ENCODE assay signal across 16 cellular contexts in the genomic region with DNA sequence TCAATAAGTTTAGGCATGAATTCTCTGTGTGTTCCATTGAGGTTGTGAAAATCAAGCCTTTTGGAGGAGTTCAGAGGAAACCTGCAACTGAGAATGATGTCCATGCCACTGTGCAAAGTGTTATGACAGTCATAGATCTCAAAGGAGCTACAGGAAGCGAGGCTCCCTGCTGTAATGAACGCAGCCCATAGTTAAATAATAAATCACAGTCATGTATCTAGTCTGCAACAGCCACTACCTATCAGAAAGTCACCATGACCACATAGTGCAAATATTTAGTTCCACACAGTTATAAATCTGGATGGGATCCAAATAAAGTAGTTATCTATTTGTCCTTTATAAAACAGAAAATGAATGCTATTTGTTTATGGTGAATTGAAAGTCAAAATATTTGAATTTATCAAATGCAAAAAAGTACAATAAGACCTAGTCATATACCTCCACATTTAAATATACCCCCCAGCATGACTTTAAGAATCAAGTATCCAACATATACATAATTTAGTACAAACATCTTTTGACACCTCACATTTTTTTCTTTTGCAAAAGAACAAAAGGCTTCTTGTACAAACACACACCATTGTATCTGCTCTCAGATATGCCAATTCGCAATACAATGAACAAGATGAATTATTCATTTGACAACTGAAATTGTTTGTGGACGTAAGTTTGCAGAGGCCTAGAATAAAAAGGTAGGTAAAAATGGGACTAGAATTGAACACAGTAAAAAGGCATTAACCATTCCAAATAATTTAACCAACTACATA.
A peak's percentile ranks its signal among the peaks of the same experiment; 100 is the strongest.
DNase-seq lines count a peak whose midpoint lies in the region; ATAC-seq, FAIRE-seq and TF ChIP-seq lines count a peak whose summit lies in the region.
"Had no signal": no experiment of that assay in that cellular context is flagged by ENCODE, and none has a peak within 500 bp of the region (broad histone marks: within the 10 kb centered on the region; RNA-seq: fewer than 3 reads in every experiment).

No MANE protein-coding gene starts in this region.

- DNase-seq in DMS153 treated with DMSO at 0.1 percent for 48 hours (lab: John Stamatoyannopoulos, UW; ENCODE audit: unreplicated experiment): peak; percentile 51
- DNase-seq in NCI-H146 (lab: John Stamatoyannopoulos, UW): peak; percentile 93
- DNase-seq in GM12878 (ENCODE audit: low read depth, low spot score): no peak
- DNase-seq in lung microvascular endothelial cell (ENCODE audit: low read depth in 2 of 2): peak; percentile 2 to 51
- DNase-seq in activated CD4-positive, alpha-beta T cell treated with anti-CD3 and anti-CD28 coated beads, Interleukin-2, amount 50 U/mL, for 1 hour: no peak
- no peak for DNase-seq in LoVo (ENCODE audit: low spot score)
- DNase-seq: activated CD4-positive, alpha-beta T cell treated with anti-CD3 and anti-CD28 coated beads for 1 hour; amygdala; effector memory CD8-positive, alpha-beta T cell had no signal

- no peak for FAIRE-seq in GM12878 (lab: Jason Lieb, UNC)
- FAIRE-seq: GM18507 had no signal

- H3K4me1 ChIP-seq in GM12878 (ENCODE audit: control insufficient read depth, insufficient read depth, low read length): no peaks in the 10 kb centered on the region

- TF ChIP-seq EP300 in GM12878 (IDR thresholded peaks at IDR 0.05; ENCODE audit: borderline replicate concordance in 1 of 2, control insufficient read depth in 1 of 2, low read depth in 2 of 2, low read length in 2 of 2): no peak

- POLR2A ChIA-PET in GM12878 (lab: Charles Lee): interaction anchor here (0.9 kb wide), 1 partner anchor 72 kb away, joined by 3 read pairs; no protein-coding TSS in a partner anchor

- H4K20me1 ChIP-seq in GM12878 (ENCODE audit: control insufficient read depth, insufficient read depth): no peaks in the 10 kb centered on the region

- no peak overlapping the region for H3K4me2 ChIP-seq in GM12878 (ENCODE audit: control insufficient read depth, insufficient read depth)

- CTCF ChIA-PET in GM12878 (lab: Yijun Ruan, JAX): interaction anchor here (0.9 to 1.4 kb wide), 2 partner anchors 19 to 40 kb away, joined by 3 to 4 read pairs; no protein-coding TSS in a partner anchor

- SMC1A ChIA-PET in GM12878 (lab: Charles Lee; ENCODE audit: uncharacterized antibody, unreplicated experiment): interaction anchor here (1.8 to 2.0 kb wide), 3 partner anchors 19 to 58 kb away, joined by 4 to 8 read pairs (median 4); no protein-coding TSS in a partner anchor

- no peaks in the 10 kb centered on the region for H3K36me3 ChIP-seq in GM12878 (ENCODE audit: control insufficient read depth in 2 of 2, insufficient read depth in 2 of 2, low read length in 1 of 2)

- RAD21 ChIA-PET in GM12878 (lab: Charles Lee; ENCODE audit: unreplicated experiment): interaction anchor here (1.4 kb wide), 1 partner anchor 50 kb away, joined by 3 read pairs; no protein-coding TSS in a partner anchor

- 9% methylated on average over 4 of the region's 4 CpGs for WGBS in GM12878 (ENCODE audit: insufficient coverage, insufficient replicate concordance, low lambda C conversion rate, missing lambda C conversion rate)

- no peak overlapping the region for H2AFZ ChIP-seq in GM12878 (ENCODE audit: control insufficient read depth, low read depth, low read length)

- TF ChIP-seq CTCF in GM12878 (IDR thresholded peaks at IDR 0.05 in 2 of 3, conservative IDR thresholded peaks at IDR 0.05 in 1 of 3; ENCODE audit: control insufficient read depth in 2 of 3, extremely low read depth in 1 of 3, insufficient read depth in 1 of 3, low read depth in 3 of 3, low read length in 3 of 3): no peak

- no peaks in the 10 kb centered on the region for H3K9me3 ChIP-seq in GM12878 (replicated peaks; ENCODE audit: control insufficient read depth, insufficient read depth, low read length)

- no peak for TF ChIP-seq POLR2A in GM12878 (IDR thresholded peaks at IDR 0.05; ENCODE audit: low read depth, low read length)

- in situ Hi-C loops in GM12878 (cut with MboI): no loop called here

- H3K4me3 ChIP-seq in GM12878: no peak overlapping the region
- H3K4me3 ChIP-seq: skin epidermis had no signal

- no peak overlapping the region for H3K9ac ChIP-seq in GM12878 (ENCODE audit: control insufficient read depth, insufficient read depth, low read length)

- H3K79me2 ChIP-seq in GM12878 (ENCODE audit: control insufficient read depth, insufficient read depth, low read length): no peaks in the 10 kb centered on the region

- H3K27me3 ChIP-seq in GM12878 (replicated peaks in 1 of 2; ENCODE audit: control insufficient read depth in 2 of 2, insufficient read depth in 2 of 2, low read length in 1 of 2): no peaks in the 10 kb centered on the region

- TF ChIP-seq RAD21 in GM12878 (IDR thresholded peaks at IDR 0.05; ENCODE audit: insufficient read depth, low read depth, low read length): no peak

- H3K27ac ChIP-seq in GM12878 (ENCODE audit: control insufficient read depth, insufficient read depth): no peak overlapping the region
- H3K27ac ChIP-seq: C4-2B, skin epidermis had no signal

- ATAC-seq in GM12878 (peak; percentile 69), HG03457 (IDR thresholded peaks at IDR 0.05; ENCODE audit: unreplicated experiment) (no peak), HG02852 (IDR thresholded peaks at IDR 0.05; ENCODE audit: unreplicated experiment) (no peak)
- ATAC-seq: effector memory CD8-positive, alpha-beta T cell; HCT116; left lobe of liver had no signal

- no TSS peak for BruUV-seq in GM12878 (replicated peaks; lab: Mats Ljungman, UMichigan)

- intact Hi-C loops in GM12878 (cut with micrococcal nuclease; ENCODE audit: unreplicated experiment): no loop called here

TF ChIP-seq in GM12878, 131 proteins besides CTCF, POLR2A, EP300 and RAD21:
- TF ChIP-seq CEBPB (IDR thresholded peaks at IDR 0.05; ENCODE audit: borderline replicate concordance in 1 of 2, low read depth in 2 of 2, low read length in 2 of 2) (no peak), NRF1 (conservative IDR thresholded peaks at IDR 0.05; ENCODE audit: low read depth, low read length) (no peak), DPF2 (IDR thresholded peaks at IDR 0.05) (no peak), EED (IDR thresholded peaks at IDR 0.05; ENCODE audit: low read depth) (no peak), RFX5 (IDR thresholded peaks at IDR 0.05; ENCODE audit: low read depth, low read length) (no peak), MYC (IDR thresholded peaks at IDR 0.05; ENCODE audit: insufficient read depth, insufficient read length, insufficient replicate concordance, low read length, severe bottlenecking) (no peak), CBFB (IDR thresholded peaks at IDR 0.05; ENCODE audit: low read depth) (no peak), EZH2 (IDR thresholded peaks at IDR 0.05; ENCODE audit: borderline replicate concordance, control insufficient read depth, low read depth, low read length) (no peak), POLR2AphosphoS2 (IDR thresholded peaks at IDR 0.05; ENCODE audit: low read depth, low read length) (no peak), KAT2A (conservative IDR thresholded peaks at IDR 0.05; ENCODE audit: control insufficient read depth, low read depth, low read length) (no peak)
- TF ChIP-seq, protein P1, sequence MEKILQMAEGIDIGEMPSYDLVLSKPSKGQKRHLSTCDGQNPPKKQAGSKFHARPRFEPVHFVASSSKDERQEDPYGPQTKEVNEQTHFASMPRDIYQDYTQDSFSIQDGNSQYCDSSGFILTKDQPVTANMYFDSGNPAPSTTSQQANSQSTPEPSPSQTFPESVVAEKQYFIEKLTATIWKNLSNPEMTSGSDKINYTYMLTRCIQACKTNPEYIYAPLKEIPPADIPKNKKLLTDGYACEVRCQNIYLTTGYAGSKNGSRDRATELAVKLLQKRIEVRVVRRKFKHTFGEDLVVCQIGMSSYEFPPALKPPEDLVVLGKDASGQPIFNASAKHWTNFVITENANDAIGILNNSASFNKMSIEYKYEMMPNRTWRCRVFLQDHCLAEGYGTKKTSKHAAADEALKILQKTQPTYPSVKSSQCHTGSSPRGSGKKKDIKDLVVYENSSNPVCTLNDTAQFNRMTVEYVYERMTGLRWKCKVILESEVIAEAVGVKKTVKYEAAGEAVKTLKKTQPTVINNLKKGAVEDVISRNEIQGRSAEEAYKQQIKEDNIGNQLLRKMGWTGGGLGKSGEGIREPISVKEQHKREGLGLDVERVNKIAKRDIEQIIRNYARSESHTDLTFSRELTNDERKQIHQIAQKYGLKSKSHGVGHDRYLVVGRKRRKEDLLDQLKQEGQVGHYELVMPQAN (conservative IDR thresholded peaks at IDR 0.05): no peak
- TF ChIP-seq, protein P2, sequence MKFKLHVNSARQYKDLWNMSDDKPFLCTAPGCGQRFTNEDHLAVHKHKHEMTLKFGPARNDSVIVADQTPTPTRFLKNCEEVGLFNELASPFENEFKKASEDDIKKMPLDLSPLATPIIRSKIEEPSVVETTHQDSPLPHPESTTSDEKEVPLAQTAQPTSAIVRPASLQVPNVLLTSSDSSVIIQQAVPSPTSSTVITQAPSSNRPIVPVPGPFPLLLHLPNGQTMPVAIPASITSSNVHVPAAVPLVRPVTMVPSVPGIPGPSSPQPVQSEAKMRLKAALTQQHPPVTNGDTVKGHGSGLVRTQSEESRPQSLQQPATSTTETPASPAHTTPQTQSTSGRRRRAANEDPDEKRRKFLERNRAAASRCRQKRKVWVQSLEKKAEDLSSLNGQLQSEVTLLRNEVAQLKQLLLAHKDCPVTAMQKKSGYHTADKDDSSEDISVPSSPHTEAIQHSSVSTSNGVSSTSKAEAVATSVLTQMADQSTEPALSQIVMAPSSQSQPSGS (IDR thresholded peaks at IDR 0.05; ENCODE audit: low read length): no peak
- TF ChIP-seq, protein P3, sequence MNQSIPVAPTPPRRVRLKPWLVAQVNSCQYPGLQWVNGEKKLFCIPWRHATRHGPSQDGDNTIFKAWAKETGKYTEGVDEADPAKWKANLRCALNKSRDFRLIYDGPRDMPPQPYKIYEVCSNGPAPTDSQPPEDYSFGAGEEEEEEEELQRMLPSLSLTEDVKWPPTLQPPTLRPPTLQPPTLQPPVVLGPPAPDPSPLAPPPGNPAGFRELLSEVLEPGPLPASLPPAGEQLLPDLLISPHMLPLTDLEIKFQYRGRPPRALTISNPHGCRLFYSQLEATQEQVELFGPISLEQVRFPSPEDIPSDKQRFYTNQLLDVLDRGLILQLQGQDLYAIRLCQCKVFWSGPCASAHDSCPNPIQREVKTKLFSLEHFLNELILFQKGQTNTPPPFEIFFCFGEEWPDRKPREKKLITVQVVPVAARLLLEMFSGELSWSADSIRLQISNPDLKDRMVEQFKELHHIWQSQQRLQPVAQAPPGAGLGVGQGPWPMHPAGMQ (IDR thresholded peaks at IDR 0.05; ENCODE audit: borderline replicate concordance): no peak

Comparison
In these comparisons a context has a peak if more than half of its experiments do, and no peak if none do; other contexts are left out.
1. DNase-seq: peak in DMS153 treated with DMSO at 0.1 percent for 48 hours (single experiment), NCI-H146 (single experiment) and lung microvascular endothelial cell (2 of 2); none in GM12878 (single experiment), activated CD4-positive, alpha-beta T cell treated with anti-CD3 and anti-CD28 coated beads, Interleukin-2, amount 50 U/mL, for 1 hour (single experiment) and LoVo (single experiment).